In the genomic region with DNA sequence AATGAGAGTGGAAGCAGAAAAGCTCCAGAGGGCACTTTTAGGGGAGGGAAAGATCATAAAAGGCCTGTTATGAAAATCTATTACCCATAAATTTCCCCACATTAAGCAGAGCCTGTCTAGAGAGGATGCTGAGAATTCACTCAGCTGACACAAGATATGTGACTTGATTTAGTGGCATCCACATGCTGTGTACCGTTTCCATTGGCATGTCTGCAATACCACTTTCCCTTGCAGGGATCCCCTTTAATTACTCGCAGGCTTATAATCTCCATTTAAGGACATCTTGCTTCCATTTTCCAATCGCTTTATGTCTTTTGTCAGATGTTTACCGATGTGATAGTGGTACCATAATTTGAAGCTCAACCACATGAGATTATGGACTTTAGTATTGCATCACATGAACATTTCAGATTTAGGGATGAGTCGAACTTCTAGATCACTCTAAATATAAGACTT, we compare ENCODE assay signal across 19 cellular contexts.
"Had no signal": no experiment of that assay in that cellular context is flagged by ENCODE, and none has a peak within 500 bp of the region (broad histone marks: within the 10 kb centered on the region; RNA-seq: fewer than 3 reads in every experiment).

No MANE protein-coding gene starts in this region.

- H3K27me3 Mint-ChIP-seq: activated CD4-positive, alpha-beta memory T cell treated with anti-CD3 and anti-CD28 coated beads for 36 hours; activated naive CD8-positive, alpha-beta T cell treated with anti-CD3 and anti-CD28 coated beads, Interleukin-2, amount 10 ng/mL, durations not matched to agents 7 days and 5 days; naive thymus-derived CD4-positive, alpha-beta T cell had no signal

- H3K4me3 ChIP-seq: cardiac muscle cell, coronary artery, lung, right atrium auricular region, spleen, suprapubic skin had no signal

- H3K27ac Mint-ChIP-seq: activated CD4-positive, alpha-beta memory T cell treated with anti-CD3 and anti-CD28 coated beads for 36 hours; activated naive CD8-positive, alpha-beta T cell treated with anti-CD3 and anti-CD28 coated beads, Interleukin-2, amount 10 ng/mL, durations not matched to agents 7 days and 5 days; activated T-cell treated with anti-CD3 and anti-CD28 coated beads, Interleukin-2, amount 50 U/mL, for 72 hours; naive thymus-derived CD4-positive, alpha-beta T cell had no signal

- H3K36me3 Mint-ChIP-seq: activated CD4-positive, alpha-beta memory T cell treated with anti-CD3 and anti-CD28 coated beads for 36 hours had no signal

- H3K4me3 Mint-ChIP-seq: activated CD4-positive, alpha-beta memory T cell treated with anti-CD3 and anti-CD28 coated beads for 36 hours; activated naive CD8-positive, alpha-beta T cell treated with anti-CD3 and anti-CD28 coated beads, Interleukin-2, amount 10 ng/mL, durations not matched to agents 7 days and 5 days; activated T-cell treated with anti-CD3 and anti-CD28 coated beads, Interleukin-2, amount 50 U/mL, for 72 hours; naive thymus-derived CD4-positive, alpha-beta T cell had no signal

- H3K4me1 Mint-ChIP-seq: activated naive CD8-positive, alpha-beta T cell treated with anti-CD3 and anti-CD28 coated beads, Interleukin-2, amount 10 ng/mL, durations not matched to agents 7 days and 5 days; naive thymus-derived CD4-positive, alpha-beta T cell had no signal

- H3K27me3 ChIP-seq: cardiac muscle cell, right atrium auricular region, spleen, suprapubic skin had no signal

- H3K9me3 ChIP-seq: right atrium auricular region, spleen, suprapubic skin had no signal

- DNase-seq: activated CD4-positive, alpha-beta memory T cell treated with anti-CD3 and anti-CD28 coated beads for 36 hours; activated CD4-positive, alpha-beta T cell treated with anti-CD3 and anti-CD28 coated beads for 1 hour; activated naive CD8-positive, alpha-beta T cell treated with anti-CD3 and anti-CD28 coated beads, Interleukin-2, amount 10 ng/mL, durations not matched to agents 7 days and 5 days; activated T-cell treated with anti-CD3 and anti-CD28 coated beads, Interleukin-2, amount 50 U/mL, for 72 hours; aorta; effector memory CD4-positive, alpha-beta T cell; foreskin fibroblast; head of caudate nucleus; left colon; naive thymus-derived CD4-positive, alpha-beta T cell; spleen; stimulated activated CD4-positive, alpha-beta T cell treated with anti-CD3 and anti-CD28 coated beads, Interleukin-2, amount 100 ng/mL, for 24 hours; stimulated activated naive CD4-positive, alpha-beta T cell had no signal

- H3K27ac ChIP-seq: cardiac muscle cell, coronary artery, epithelial cell of prostate, suprapubic skin had no signal

- H3K36me3 ChIP-seq: cardiac muscle cell, spleen had no signal

- H3K9me3 Mint-ChIP-seq: activated CD4-positive, alpha-beta memory T cell treated with anti-CD3 and anti-CD28 coated beads for 36 hours; activated naive CD8-positive, alpha-beta T cell treated with anti-CD3 and anti-CD28 coated beads, Interleukin-2, amount 10 ng/mL, durations not matched to agents 7 days and 5 days; activated T-cell treated with anti-CD3 and anti-CD28 coated beads, Interleukin-2, amount 50 U/mL, for 72 hours; naive thymus-derived CD4-positive, alpha-beta T cell had no signal
